In genomic region chr3:50341537-50341936, GRCh38 we compare ENCODE assay signal across 10 cellular contexts. TPM values are rescaled to one million over a fixed set of nuclear protein-coding genes. Genes with fewer than 3 reads are reported as not detected.
DNase-seq lines count a peak whose midpoint lies in the region; ATAC-seq and TF ChIP-seq lines count a peak whose summit lies in the region.
"Had no signal": no experiment of that assay in that cellular context is flagged by ENCODE, and none has a peak within 500 bp of the region (broad histone marks: within the 10 kb centered on the region; RNA-seq: fewer than 3 reads in every experiment).

No MANE protein-coding gene starts in this region.

- peak overlapping the region in 2 of 6 donors; percentile 86 to 91 for H3K27ac Mint-ChIP-seq in naive B cell

- H3K27me3 ChIP-seq in ACC112 (ENCODE audit: insufficient read depth, low read length) = no peaks in the 10 kb centered on the region
- no peaks in the 10 kb centered on the region for H3K27me3 ChIP-seq in GM06990 (replicated peaks; ENCODE audit: control insufficient read depth, insufficient read depth, low read length)

- DNase-seq in GM06990 (ENCODE audit: extremely low read depth, insufficient read length) = no peak
- no peak for DNase-seq in astrocyte of the spinal cord (ENCODE audit: low read depth, low spot score)
- DNase-seq in naive B cell = no peak
- DNase-seq in RKO (ENCODE audit: low spot score) = no peak
- DNase-seq in activated gamma-delta T cell (lab: John Stamatoyannopoulos, UW) = no peak
- DNase-seq: NCI-H1105, PC-3 had no signal

- no peak for ATAC-seq in naive B cell (ENCODE audit: low read depth in 2 of 2)
- ATAC-seq in HG02678 (IDR thresholded peaks at IDR 0.05; ENCODE audit: unreplicated experiment) = no peak
- ATAC-seq in GM21528 (IDR thresholded peaks at IDR 0.05; ENCODE audit: low FRiP score, unreplicated experiment) = no peak
- ATAC-seq: PC-3 had no signal

- H3K27ac ChIP-seq in ACC112 (ENCODE audit: low read depth, low read length) = no peak overlapping the region

- H3K4me1 Mint-ChIP-seq in naive B cell = peaks cover 38 to 59% (median 53%) of the 10 kb centered on the region in 3 donors

- H2AFZ ChIP-seq in ACC112 (ENCODE audit: low read length, unreplicated experiment) = no peak overlapping the region

- no peaks in the 10 kb centered on the region for H3K27me3 Mint-ChIP-seq in naive B cell

- H3K9me3 Mint-ChIP-seq in naive B cell = no peaks in the 10 kb centered on the region

- no peaks in the 10 kb centered on the region for H3K36me3 ChIP-seq in ACC112 (ENCODE audit: insufficient read depth, low read length)
- H3K36me3 ChIP-seq in GM06990 (ENCODE audit: control insufficient read depth, insufficient read depth, low read length) = no peaks in the 10 kb centered on the region

- peak overlapping the region; percentile 94 for H3K4me3 ChIP-seq in ACC112 (ENCODE audit: low read depth, low read length)
- peak overlapping the region; percentile 93 for H3K4me3 ChIP-seq in GM06990 (replicated peaks; ENCODE audit: low read depth, low read length)
- peak overlapping the region; percentile 31 for H3K4me3 ChIP-seq in astrocyte of the spinal cord (ENCODE audit: low read depth, low read length)

- peak overlapping the region; percentile 85 to 97 (median 90) for H3K4me3 Mint-ChIP-seq in naive B cell

- H3K79me2 ChIP-seq in ACC112 (ENCODE audit: control insufficient read depth, insufficient read depth, low read length, unreplicated experiment) = peaks cover 33% of the 10 kb centered on the region

- TF ChIP-seq CTCF in GM06990 (IDR thresholded peaks at IDR 0.05; ENCODE audit: insufficient read depth, low read length, poor library complexity, severe bottlenecking) (no peak), astrocyte of the spinal cord (IDR thresholded peaks at IDR 0.05; ENCODE audit: low read depth, low read length) (no peak)

- in situ Hi-C loops in astrocyte of the spinal cord (cut with HindIII; ENCODE audit: low sequenced_read_pairs) = no loop called here

- H3K36me3 Mint-ChIP-seq in naive B cell = no peaks in the 10 kb centered on the region

- peaks cover 19% of the 10 kb centered on the region for H3K4me1 ChIP-seq in ACC112 (ENCODE audit: control insufficient read depth, insufficient read depth, low read length, unreplicated experiment)

RNA-seq across cellular contexts. Expression of gene RASSF1, which starts 0.9 kb away (rescaled TPM):
- polyA plus RNA-seq in naive B cell (ENCODE audit: low read depth in 6 of 6) = 100 to 1,000 TPM in 2 of 6 donors, 10 to 100 TPM in 4; 71.9 to 147 (median 89.9) TPM

RNA-seq across cellular contexts. Expression of gene ZMYND10, which starts 4.0 kb away (rescaled TPM):
- polyA plus RNA-seq in naive B cell (ENCODE audit: low read depth in 6 of 6) = under 1 TPM in 1 of 6 donors, not detected in 5; 0.53 TPM

RNA-seq across cellular contexts. Expression of gene NPRL2, which starts 9.0 kb away (rescaled TPM):
- polyA plus RNA-seq in naive B cell (ENCODE audit: low read depth in 6 of 6) = 10 to 100 TPM; 17.9 to 31.8 (median 23.7) TPM

RNA-seq across cellular contexts. Expression of gene CYB561D2, which starts 9.1 kb away (rescaled TPM):
- polyA plus RNA-seq in naive B cell (ENCODE audit: low read depth in 6 of 6) = 10 to 100 TPM; 55.4 to 75.9 (median 65.2) TPM

RNA-seq across cellular contexts. Expression of gene TUSC2, which starts 13.5 kb away (rescaled TPM):
- polyA plus RNA-seq in naive B cell (ENCODE audit: low read depth in 6 of 6) = 10 to 100 TPM; 39.2 to 60.2 (median 46.3) TPM

Comparison
In these comparisons a context has a peak if more than half of its experiments do, and no peak if none do; other contexts are left out.
1. H3K4me3 ChIP-seq: peak in every context shown above with its lines; median percentile 94 in ACC112; 93 in GM06990; 31 in astrocyte of the spinal cord.